In the genomic region with DNA sequence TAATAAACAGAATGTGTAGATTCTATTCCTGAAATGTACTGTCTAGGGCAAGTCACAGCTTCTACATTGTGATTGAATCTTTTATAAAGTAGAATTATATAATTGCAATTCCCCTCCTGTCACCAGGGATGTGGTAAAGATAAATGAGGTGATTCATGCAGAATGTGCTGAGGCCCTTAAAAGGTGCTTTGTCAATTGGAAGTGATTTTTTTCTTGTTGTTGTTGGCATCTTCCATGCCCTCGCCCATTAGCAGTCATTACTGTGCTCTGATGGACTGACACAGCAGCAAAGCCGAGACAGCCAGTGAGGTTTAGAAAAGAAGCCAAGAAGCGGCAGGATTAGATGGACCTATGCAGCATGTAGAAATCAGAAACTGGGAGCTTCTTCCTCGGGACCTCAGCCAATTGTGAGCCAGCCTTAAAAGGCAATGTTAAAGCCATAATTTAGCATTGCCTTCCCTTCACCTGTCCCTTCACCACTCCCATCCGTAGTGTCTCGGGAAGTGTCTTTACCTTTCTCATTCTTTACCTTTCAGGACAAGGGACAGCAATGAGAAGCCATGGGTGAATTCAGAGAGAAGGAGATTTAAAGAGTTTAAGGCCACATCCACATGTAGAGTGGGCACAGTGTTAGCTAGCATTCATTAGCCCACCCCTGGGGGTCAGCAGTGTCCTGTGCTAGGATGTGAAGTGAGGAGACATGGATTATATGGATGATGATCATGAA, we compare ENCODE assay signal across 2 cellular contexts.
A peak's percentile ranks its signal among the peaks of the same experiment; 100 is the strongest.
TF ChIP-seq lines count a peak whose summit lies in the region.

No MANE protein-coding gene starts in this region.

TF ChIP-seq in HEK293, 187 proteins besides CTCF, POLR2A, EP300 and RAD21:
- TF ChIP-seq, protein P1, sequence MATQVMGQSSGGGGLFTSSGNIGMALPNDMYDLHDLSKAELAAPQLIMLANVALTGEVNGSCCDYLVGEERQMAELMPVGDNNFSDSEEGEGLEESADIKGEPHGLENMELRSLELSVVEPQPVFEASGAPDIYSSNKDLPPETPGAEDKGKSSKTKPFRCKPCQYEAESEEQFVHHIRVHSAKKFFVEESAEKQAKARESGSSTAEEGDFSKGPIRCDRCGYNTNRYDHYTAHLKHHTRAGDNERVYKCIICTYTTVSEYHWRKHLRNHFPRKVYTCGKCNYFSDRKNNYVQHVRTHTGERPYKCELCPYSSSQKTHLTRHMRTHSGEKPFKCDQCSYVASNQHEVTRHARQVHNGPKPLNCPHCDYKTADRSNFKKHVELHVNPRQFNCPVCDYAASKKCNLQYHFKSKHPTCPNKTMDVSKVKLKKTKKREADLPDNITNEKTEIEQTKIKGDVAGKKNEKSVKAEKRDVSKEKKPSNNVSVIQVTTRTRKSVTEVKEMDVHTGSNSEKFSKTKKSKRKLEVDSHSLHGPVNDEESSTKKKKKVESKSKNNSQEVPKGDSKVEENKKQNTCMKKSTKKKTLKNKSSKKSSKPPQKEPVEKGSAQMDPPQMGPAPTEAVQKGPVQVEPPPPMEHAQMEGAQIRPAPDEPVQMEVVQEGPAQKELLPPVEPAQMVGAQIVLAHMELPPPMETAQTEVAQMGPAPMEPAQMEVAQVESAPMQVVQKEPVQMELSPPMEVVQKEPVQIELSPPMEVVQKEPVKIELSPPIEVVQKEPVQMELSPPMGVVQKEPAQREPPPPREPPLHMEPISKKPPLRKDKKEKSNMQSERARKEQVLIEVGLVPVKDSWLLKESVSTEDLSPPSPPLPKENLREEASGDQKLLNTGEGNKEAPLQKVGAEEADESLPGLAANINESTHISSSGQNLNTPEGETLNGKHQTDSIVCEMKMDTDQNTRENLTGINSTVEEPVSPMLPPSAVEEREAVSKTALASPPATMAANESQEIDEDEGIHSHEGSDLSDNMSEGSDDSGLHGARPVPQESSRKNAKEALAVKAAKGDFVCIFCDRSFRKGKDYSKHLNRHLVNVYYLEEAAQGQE (tag by site-specific recombination; IDR thresholded peaks at IDR 0.05), result peak; percentile 72
- TF ChIP-seq RBAK (tag by site-specific recombination; IDR thresholded peaks at IDR 0.05), result no peak
- TF ChIP-seq, protein P2, sequence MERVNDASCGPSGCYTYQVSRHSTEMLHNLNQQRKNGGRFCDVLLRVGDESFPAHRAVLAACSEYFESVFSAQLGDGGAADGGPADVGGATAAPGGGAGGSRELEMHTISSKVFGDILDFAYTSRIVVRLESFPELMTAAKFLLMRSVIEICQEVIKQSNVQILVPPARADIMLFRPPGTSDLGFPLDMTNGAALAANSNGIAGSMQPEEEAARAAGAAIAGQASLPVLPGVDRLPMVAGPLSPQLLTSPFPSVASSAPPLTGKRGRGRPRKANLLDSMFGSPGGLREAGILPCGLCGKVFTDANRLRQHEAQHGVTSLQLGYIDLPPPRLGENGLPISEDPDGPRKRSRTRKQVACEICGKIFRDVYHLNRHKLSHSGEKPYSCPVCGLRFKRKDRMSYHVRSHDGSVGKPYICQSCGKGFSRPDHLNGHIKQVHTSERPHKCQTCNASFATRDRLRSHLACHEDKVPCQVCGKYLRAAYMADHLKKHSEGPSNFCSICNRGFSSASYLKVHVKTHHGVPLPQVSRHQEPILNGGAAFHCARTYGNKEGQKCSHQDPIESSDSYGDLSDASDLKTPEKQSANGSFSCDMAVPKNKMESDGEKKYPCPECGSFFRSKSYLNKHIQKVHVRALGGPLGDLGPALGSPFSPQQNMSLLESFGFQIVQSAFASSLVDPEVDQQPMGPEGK (tag by site-specific recombination; IDR thresholded peaks at IDR 0.05), result no peak
- no peak for TF ChIP-seq ZNF132 (tag by site-specific recombination; IDR thresholded peaks at IDR 0.05; ENCODE audit: borderline replicate concordance)

TF ChIP-seq in SK-N-SH, 30 proteins besides CTCF, POLR2A, EP300 and RAD21:
- TF ChIP-seq MXI1 (IDR thresholded peaks at IDR 0.05; ENCODE audit: low read depth, low read length), result no peak
- TF ChIP-seq, protein P3, sequence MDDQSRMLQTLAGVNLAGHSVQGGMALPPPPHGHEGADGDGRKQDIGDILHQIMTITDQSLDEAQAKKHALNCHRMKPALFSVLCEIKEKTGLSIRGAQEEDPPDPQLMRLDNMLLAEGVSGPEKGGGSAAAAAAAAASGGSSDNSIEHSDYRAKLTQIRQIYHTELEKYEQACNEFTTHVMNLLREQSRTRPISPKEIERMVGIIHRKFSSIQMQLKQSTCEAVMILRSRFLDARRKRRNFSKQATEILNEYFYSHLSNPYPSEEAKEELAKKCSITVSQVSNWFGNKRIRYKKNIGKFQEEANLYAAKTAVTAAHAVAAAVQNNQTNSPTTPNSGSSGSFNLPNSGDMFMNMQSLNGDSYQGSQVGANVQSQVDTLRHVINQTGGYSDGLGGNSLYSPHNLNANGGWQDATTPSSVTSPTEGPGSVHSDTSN (IDR thresholded peaks at IDR 0.05), result 0 out of 2 replicates have a peak, but pooled peaks have one; percentile 8
- TF ChIP-seq, protein P1 (IDR thresholded peaks at IDR 0.05; ENCODE audit: low read depth, low read length), result peak; percentile 57; the same call in 1 of the 2 replicates
